8 cellular contexts compared by ENCODE assay signal in the genomic region with DNA sequence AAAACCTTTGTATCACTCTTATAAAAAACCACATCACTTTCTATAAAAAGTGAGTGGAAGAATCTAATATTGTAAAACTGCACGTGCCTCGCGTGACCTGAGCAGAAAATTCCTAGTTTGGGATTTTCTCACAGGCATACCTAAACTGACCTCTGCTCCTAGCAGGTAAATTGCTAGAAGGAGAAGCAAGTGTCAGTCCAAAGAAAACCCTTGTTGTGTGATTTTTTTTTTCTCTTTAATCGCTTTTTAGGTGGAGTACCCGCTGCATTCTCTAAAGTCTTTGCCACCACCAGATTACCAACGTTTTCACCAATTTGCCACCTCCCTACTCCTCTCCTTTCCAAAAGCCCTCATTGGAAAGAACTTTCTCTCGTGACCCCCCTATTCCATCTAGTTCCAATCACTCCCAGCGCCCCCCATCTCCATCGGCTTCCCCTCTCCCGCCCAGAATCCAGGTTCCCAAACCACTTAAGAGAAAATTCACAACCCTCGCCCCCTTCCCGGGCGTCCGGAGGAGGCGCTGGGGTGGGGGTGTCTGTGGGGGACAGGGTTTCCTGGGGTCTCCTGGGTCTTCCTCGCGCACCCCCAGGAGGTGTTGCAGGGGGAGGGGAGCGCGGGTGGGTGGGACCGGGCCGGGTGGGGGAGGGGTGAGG. TPM values are rescaled to one million over a fixed set of nuclear protein-coding genes. Genes with fewer than 3 reads are reported as not detected.
DNase-seq lines count a peak whose midpoint lies in the region; ATAC-seq and TF ChIP-seq lines count a peak whose summit lies in the region.

No MANE protein-coding gene starts in this region.

- peak overlapping the region; percentile 11 for H3K9ac ChIP-seq in fibroblast of lung (ENCODE audit: insufficient read depth, low read length)

- DNase-seq in GM12865 (ENCODE audit: low read depth) (no peak), RPMI8226 (peak; percentile 31), fibroblast of lung (ENCODE audit: low read depth in 2 of 2) (peak in 1 of 2 donors; percentile 17), retinal pigment epithelial cell (ENCODE audit: low read depth) (no peak), midbrain (lab: John Stamatoyannopoulos, UW) (no peak), Ammon's horn (ENCODE audit: low spot score) (no peak), A172 (ENCODE audit: low spot score) (no peak)

- H3K79me2 ChIP-seq in fibroblast of lung (ENCODE audit: control insufficient read depth, insufficient read depth, low read length), result peaks cover 19% of the 10 kb centered on the region

- H3K9me3 ChIP-seq in fibroblast of lung (ENCODE audit: control insufficient read depth, insufficient read depth, low read depth, low read length), result no peaks in the 10 kb centered on the region

- H3K36me3 ChIP-seq in fibroblast of lung (ENCODE audit: control insufficient read depth, insufficient read depth, low read length), result no peaks in the 10 kb centered on the region

- H3K4me1 ChIP-seq in fibroblast of lung (ENCODE audit: control insufficient read depth, extremely low read depth, insufficient read depth, low read length), result peaks cover 3% of the 10 kb centered on the region

- TF ChIP-seq CTCF in GM12865 (IDR thresholded peaks at IDR 0.05; ENCODE audit: insufficient read depth, low read depth, low read length, missing control alignments) (no peak), fibroblast of lung (conservative IDR thresholded peaks at IDR 0.05 in 1 of 2, IDR thresholded peaks at IDR 0.05 in 1 of 2; ENCODE audit: low read depth in 1 of 2, low read length in 2 of 2) (no peak), retinal pigment epithelial cell (conservative IDR thresholded peaks at IDR 0.05; ENCODE audit: low read depth, low read length) (peak; percentile 18)

- H4K20me1 ChIP-seq in fibroblast of lung (ENCODE audit: control insufficient read depth, extremely low read depth, insufficient read depth, low read length), result no peaks in the 10 kb centered on the region

- H3K4me2 ChIP-seq in fibroblast of lung (ENCODE audit: extremely low read depth, insufficient read depth, low read length), result peak overlapping the region; percentile 46

- H3K4me3 ChIP-seq in GM12865 (ENCODE audit: low read depth, low read length), result peak overlapping the region; percentile 71
- H3K4me3 ChIP-seq in fibroblast of lung (replicated peaks in 1 of 4; ENCODE audit: control extremely low read depth in 1 of 4, insufficient read depth in 1 of 4, low read depth in 3 of 4, low read length in 4 of 4), result peak overlapping the region; percentile 29 to 83 (median 62)
- H3K4me3 ChIP-seq in retinal pigment epithelial cell (ENCODE audit: low read length), result peak overlapping the region; percentile 70

- H2AFZ ChIP-seq in fibroblast of lung (ENCODE audit: low read length), result peak overlapping the region; percentile 25

- no peak overlapping the region for H3K27ac ChIP-seq in fibroblast of lung (ENCODE audit: insufficient read depth, low read length)

- no peaks in the 10 kb centered on the region for H3K27me3 ChIP-seq in fibroblast of lung (ENCODE audit: control insufficient read depth, insufficient read depth, low read length)

- no peak for ATAC-seq in GM18511 (IDR thresholded peaks at IDR 0.05; ENCODE audit: unreplicated experiment)

RNA-seq across cellular contexts. Expression of a gene that starts 0.4 kb away (rescaled TPM):
- total RNA-seq in fibroblast of lung, result 94.5 and 129 TPM in 2 replicates
- polyA plus RNA-seq in fibroblast of lung, result 135 and 174 TPM in 2 replicates
- polyA plus RNA-seq in fibroblast of lung (2012), result 109 and 144 TPM in 2 replicates
- polyA minus RNA-seq in fibroblast of lung (ENCODE audit: low replicate concordance), result 23.5 and 35.9 TPM in 2 replicates
- total RNA-seq in A172 (2014; rRNA removed; shearing (Covaris generic)), result 66.4 and 91.7 TPM in 2 replicates
